ENCODE assay signal across 27 cellular contexts in genomic region chr7:87810130-87810529, GRCh38.
DNase-seq lines count a peak whose midpoint lies in the region; ATAC-seq and TF ChIP-seq lines count a peak whose summit lies in the region.
"Had no signal": no experiment of that assay in that cellular context is flagged by ENCODE, and none has a peak within 500 bp of the region (broad histone marks: within the 10 kb centered on the region; RNA-seq: fewer than 3 reads in every experiment).

No MANE protein-coding gene starts in this region.

- H3K27me3 Mint-ChIP-seq in activated naive CD4-positive, alpha-beta T cell treated with anti-CD3 and anti-CD28 coated beads for 36 hours (ENCODE audit: low read depth): no peaks in the 10 kb centered on the region
- H3K27me3 Mint-ChIP-seq: activated CD4-positive, alpha-beta T cell treated with anti-CD3 and anti-CD28 coated beads for 36 hours; T-helper 17 cell had no signal

- H3K27me3 ChIP-seq in PC-3 (ENCODE audit: low read length) (no peaks in the 10 kb centered on the region), iPS-18a (ENCODE audit: control insufficient read depth, insufficient read depth, low read length) (no peaks in the 10 kb centered on the region), WERI-Rb-1 (ENCODE audit: insufficient read depth, low read depth, severe bottlenecking) (no peaks in the 10 kb centered on the region), lower lobe of right lung (ENCODE audit: low read depth) (no peaks in the 10 kb centered on the region)
- H3K27me3 ChIP-seq: BLaER1 treated with 17β-estradiol and CSF1 and Interleukin-3, amounts not matched to agents 10 nM and 100 nM had no signal

- POLR2A ChIA-PET in HEK293 (lab: Yijun Ruan, JAX): no interaction called here
- POLR2A ChIA-PET in PC-3 (lab: Charles Lee; ENCODE audit: unreplicated experiment): interaction anchor here (0.5 kb wide), 1 partner anchor 19 kb away, joined by 5 read pairs; no protein-coding TSS in a partner anchor

- H3K9me3 Mint-ChIP-seq in activated naive CD4-positive, alpha-beta T cell treated with anti-CD3 and anti-CD28 coated beads for 36 hours: no peaks in the 10 kb centered on the region
- H3K9me3 Mint-ChIP-seq: natural killer cell treated with Interleukin-12 subunit alpha and Interleukin-12 subunit beta and Interleukin-15 and Interleukin-18, amount 100 ng/mL, for 72 hours had no signal

- no peak overlapping the region for H3K4me3 Mint-ChIP-seq in activated naive CD4-positive, alpha-beta T cell treated with anti-CD3 and anti-CD28 coated beads for 36 hours
- H3K4me3 Mint-ChIP-seq: activated CD4-positive, alpha-beta T cell treated with anti-CD3 and anti-CD28 coated beads for 36 hours; natural killer cell treated with Interleukin-12 subunit alpha and Interleukin-12 subunit beta and Interleukin-15 and Interleukin-18, amount 100 ng/mL, for 72 hours; T-helper 17 cell had no signal

- no peak overlapping the region for H3K27ac Mint-ChIP-seq in activated naive CD4-positive, alpha-beta T cell treated with anti-CD3 and anti-CD28 coated beads for 36 hours
- H3K27ac Mint-ChIP-seq: activated CD4-positive, alpha-beta T cell treated with anti-CD3 and anti-CD28 coated beads for 36 hours; natural killer cell treated with Interleukin-12 subunit alpha and Interleukin-12 subunit beta and Interleukin-15 and Interleukin-18, amount 100 ng/mL, for 72 hours; T-helper 17 cell had no signal

- H3K9me2 ChIP-seq in PC-3 (replicated peaks; ENCODE audit: low read length): no peaks in the 10 kb centered on the region
- H3K9me2 ChIP-seq: SK-N-SH had no signal

- DNase-seq in PC-3 (no peak), retinal pigment epithelial cell (ENCODE audit: low read depth) (peak; percentile 25), WERI-Rb-1 (no peak), lower lobe of right lung (no peak)
- DNase-seq in activated naive CD4-positive, alpha-beta T cell treated with anti-CD3 and anti-CD28 coated beads for 36 hours: no peak
- DNase-seq: activated CD4-positive, alpha-beta T cell treated with anti-CD3 and anti-CD28 coated beads for 36 hours; activated gamma-delta T cell; activated T-cell treated with anti-CD3 and anti-CD28 coated beads, Interleukin-2, amount 50 U/mL, for 1 hour; Caco-2; caudate nucleus; DMS79; GF-D8; IMR-90; kidney; NCI-H1092; NCI-H187; NCI-H2171 treated with DMSO at 0.1 percent for 48 hours; NCI-H524; SK-N-SH; stimulated activated naive CD4-positive, alpha-beta T cell; T-helper 17 cell had no signal

- no peaks in the 10 kb centered on the region for H3K79me2 ChIP-seq in PC-3 (ENCODE audit: low read length)

- H3K9ac ChIP-seq in PC-3 (ENCODE audit: low read length): no peak overlapping the region
- no peak overlapping the region for H3K9ac ChIP-seq in iPS-18a (ENCODE audit: low read length)
- H3K9ac ChIP-seq: BLaER1 treated with 17β-estradiol and CSF1 and Interleukin-3, amounts not matched to agents 10 nM and 100 nM; SK-N-SH had no signal

- no peaks in the 10 kb centered on the region for H4K20me1 ChIP-seq in PC-3 (ENCODE audit: low read length)
- H4K20me1 ChIP-seq: BLaER1 treated with 17β-estradiol and CSF1 and Interleukin-3, amounts not matched to agents 10 nM and 100 nM had no signal

- H3K27ac ChIP-seq in HEK293 (ENCODE audit: extremely low read depth, low read depth, low read length) (no peak overlapping the region), PC-3 (ENCODE audit: low read length) (no peak overlapping the region), iPS-18a (ENCODE audit: low read length) (peak overlapping the region; percentile 12), WERI-Rb-1 (no peak overlapping the region), lower lobe of right lung (no peak overlapping the region)
- H3K27ac ChIP-seq: BLaER1 treated with 17β-estradiol and CSF1 and Interleukin-3, amounts not matched to agents 10 nM and 100 nM had no signal

- no peaks in the 10 kb centered on the region for H3K4me1 Mint-ChIP-seq in activated naive CD4-positive, alpha-beta T cell treated with anti-CD3 and anti-CD28 coated beads for 36 hours (ENCODE audit: low read depth)
- H3K4me1 Mint-ChIP-seq: activated CD4-positive, alpha-beta T cell treated with anti-CD3 and anti-CD28 coated beads for 36 hours; T-helper 17 cell had no signal

- no peaks in the 10 kb centered on the region for H3K36me3 Mint-ChIP-seq in activated naive CD4-positive, alpha-beta T cell treated with anti-CD3 and anti-CD28 coated beads for 36 hours (ENCODE audit: low read depth)
- H3K36me3 Mint-ChIP-seq: natural killer cell treated with Interleukin-12 subunit alpha and Interleukin-12 subunit beta and Interleukin-15 and Interleukin-18, amount 100 ng/mL, for 72 hours had no signal

- no peaks in the 10 kb centered on the region for H3K36me3 ChIP-seq in HEK293 (ENCODE audit: control insufficient read depth in 2 of 2, insufficient read depth in 1 of 2, low read length in 2 of 2)
- H3K36me3 ChIP-seq in PC-3 (ENCODE audit: low read depth, low read length): no peaks in the 10 kb centered on the region
- H3K36me3 ChIP-seq in iPS-18a (ENCODE audit: control insufficient read depth, low read depth, low read length): no peaks in the 10 kb centered on the region
- no peaks in the 10 kb centered on the region for H3K36me3 ChIP-seq in WERI-Rb-1
- H3K36me3 ChIP-seq in lower lobe of right lung: no peaks in the 10 kb centered on the region
- H3K36me3 ChIP-seq: BLaER1 treated with 17β-estradiol and CSF1 and Interleukin-3, amounts not matched to agents 10 nM and 100 nM had no signal

- ATAC-seq in PC-3 (peak; percentile 56), lower lobe of right lung (no peak), HG02588 (IDR thresholded peaks at IDR 0.05; ENCODE audit: unreplicated experiment) (no peak)
- ATAC-seq: activated CD4-positive, alpha-beta T cell treated with anti-CD3 and anti-CD28 coated beads for 36 hours; natural killer cell treated with Interleukin-12 subunit alpha and Interleukin-12 subunit beta and Interleukin-15 and Interleukin-18, amount 100 ng/mL, for 72 hours; sciatic nerve; T-helper 17 cell had no signal

- H2AFZ ChIP-seq in PC-3 (ENCODE audit: low read length): no peak overlapping the region

- no peaks in the 10 kb centered on the region for H3F3A ChIP-seq in PC-3 (ENCODE audit: low read length, unreplicated experiment)

- no TSS peak for BruUV-seq in PC-3 (replicated peaks; lab: Mats Ljungman, UMichigan)

- intact Hi-C loops in PC-3 (cut with micrococcal nuclease): no loop called here
- intact Hi-C loops in activated naive CD4-positive, alpha-beta T cell treated with anti-CD3 and anti-CD28 coated beads for 36 hours (cut with micrococcal nuclease): no loop called here
- intact Hi-C loops in lower lobe of right lung (cut with DNase I): no loop called here

- H3K4me1 ChIP-seq in HEK293 (ENCODE audit: control insufficient read depth, insufficient read depth, low read length) (no peaks in the 10 kb centered on the region), PC-3 (ENCODE audit: insufficient read depth, low read length) (no peaks in the 10 kb centered on the region), iPS-18a (ENCODE audit: control insufficient read depth, low read depth, low read length) (peaks cover 9% of the 10 kb centered on the region), lower lobe of right lung (no peaks in the 10 kb centered on the region)
- H3K4me1 ChIP-seq: BLaER1 treated with 17β-estradiol and CSF1 and Interleukin-3, amounts not matched to agents 10 nM and 100 nM; Caco-2 had no signal

- CTCF ChIA-PET in HEK293 (lab: Yijun Ruan, JAX): no interaction called here
- CTCF ChIA-PET in PC-3 (lab: Charles Lee): no interaction called here
- CTCF ChIA-PET in activated naive CD4-positive, alpha-beta T cell treated with anti-CD3 and anti-CD28 coated beads for 36 hours (lab: Charles Lee): interaction anchor here (0.6 to 1.3 kb wide), 3 partner anchors 12 to 413 kb away, joined by 3 to 4 read pairs (median 3); no protein-coding TSS in a partner anchor

- no peak overlapping the region for H3K4me2 ChIP-seq in PC-3 (ENCODE audit: low read length)
- H3K4me2 ChIP-seq: BLaER1 treated with 17β-estradiol and CSF1 and Interleukin-3, amounts not matched to agents 10 nM and 100 nM; SK-N-SH had no signal

- H3K4me3 ChIP-seq in HEK293 (ENCODE audit: low read depth, low read length) (no peak overlapping the region), PC-3 (ENCODE audit: low read length) (no peak overlapping the region), iPS-18a (ENCODE audit: low read length) (no peak overlapping the region), retinal pigment epithelial cell (ENCODE audit: low read length) (no peak overlapping the region), WERI-Rb-1 (ENCODE audit: low read depth, low read length) (no peak overlapping the region), lower lobe of right lung (no peak overlapping the region)
- H3K4me3 ChIP-seq: BLaER1 treated with 17β-estradiol and CSF1 and Interleukin-3, amounts not matched to agents 10 nM and 100 nM had no signal

- no peaks in the 10 kb centered on the region for H3K9me3 ChIP-seq in HEK293 (ENCODE audit: control insufficient read depth, insufficient read depth, low read depth, low read length)
- H3K9me3 ChIP-seq in PC-3 (ENCODE audit: low read length): no peaks in the 10 kb centered on the region
- no peaks in the 10 kb centered on the region for H3K9me3 ChIP-seq in iPS-18a (ENCODE audit: control insufficient read depth, low read depth, low read length)
- no peaks in the 10 kb centered on the region for H3K9me3 ChIP-seq in WERI-Rb-1 (ENCODE audit: severe bottlenecking)
- no peaks in the 10 kb centered on the region for H3K9me3 ChIP-seq in lower lobe of right lung
- H3K9me3 ChIP-seq: BLaER1 treated with 17β-estradiol and CSF1 and Interleukin-3, amounts not matched to agents 10 nM and 100 nM; Caco-2; SK-N-SH had no signal

- TF ChIP-seq CTCF in HEK293 (tag by site-specific recombination; IDR thresholded peaks at IDR 0.05) (no peak), PC-3 (conservative IDR thresholded peaks at IDR 0.05; ENCODE audit: low read depth, low read length) (no peak), retinal pigment epithelial cell (conservative IDR thresholded peaks at IDR 0.05; ENCODE audit: low read depth, low read length) (no peak), WERI-Rb-1 (IDR thresholded peaks at IDR 0.05; ENCODE audit: low read depth, low read length) (no peak), lower lobe of right lung (IDR thresholded peaks at IDR 0.05) (no peak)

TF ChIP-seq in HEK293, 187 proteins besides CTCF, POLR2A, EP300 and RAD21:
- TF ChIP-seq ZNF549 (tag by site-specific recombination; IDR thresholded peaks at IDR 0.05) (0 out of 2 replicates have a peak, but pooled peaks have one; percentile 7), PRDM1 (tag by site-specific recombination; IDR thresholded peaks at IDR 0.05) (no peak)
